ENCODE assay signal across 22 cellular contexts in the genomic region with DNA sequence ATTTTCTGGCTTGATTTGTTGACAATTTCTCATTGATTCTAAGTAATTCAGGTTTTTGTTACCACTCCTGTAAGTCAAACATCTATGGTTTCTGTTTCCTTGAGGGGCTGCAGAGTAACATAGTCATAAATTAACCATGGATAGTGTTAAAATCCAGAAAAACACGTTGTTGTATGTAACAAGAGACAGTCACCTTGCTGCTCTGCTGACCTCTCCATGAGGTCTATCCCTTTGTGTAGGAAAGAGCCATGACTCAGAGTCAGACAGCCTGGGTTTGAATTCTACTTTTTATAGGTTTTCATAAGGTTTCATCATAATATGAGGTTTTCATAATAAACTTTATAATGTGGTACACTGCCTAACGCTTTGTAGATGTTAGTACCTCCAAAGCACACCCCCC. TPM values are rescaled to one million over a fixed set of nuclear protein-coding genes. Genes with fewer than 3 reads are reported as not detected.
DNase-seq lines count a peak whose midpoint lies in the region; ATAC-seq and TF ChIP-seq lines count a peak whose summit lies in the region.
"Had no signal": no experiment of that assay in that cellular context is flagged by ENCODE, and none has a peak within 500 bp of the region (broad histone marks: within the 10 kb centered on the region; RNA-seq: fewer than 3 reads in every experiment).

No MANE protein-coding gene starts in this region.

- H3K4me1 Mint-ChIP-seq in chondrocyte (ENCODE audit: low read depth): peaks cover 65% of the 10 kb centered on the region
- H3K4me1 Mint-ChIP-seq in natural killer cell treated with Interleukin-12 subunit alpha and Interleukin-12 subunit beta and Interleukin-15 and Interleukin-18, amount 100 ng/mL, for 72 hours (ENCODE audit: low read depth in 2 of 2): peaks cover 10 to 16% of the 10 kb centered on the region in 2 donors

- DNase-seq in AG09309 (ENCODE audit: low read depth) (peak; percentile 56), HPDE6-E6E7 (ENCODE audit: extremely low spot score) (peak; percentile 21), chondrocyte (ENCODE audit: low spot score) (no peak), kidney glomerular epithelial cell (lab: John Stamatoyannopoulos, UW) (peak; percentile 35), Right ventricle myocardium superior (no peak), Kasumi-1 (lab: John Stamatoyannopoulos, UW) (no peak)
- no peak for DNase-seq in natural killer cell treated with Interleukin-12 subunit alpha and Interleukin-12 subunit beta and Interleukin-15 and Interleukin-18, amount 100 ng/mL, for 72 hours (ENCODE audit: low spot score)
- DNase-seq: activated CD4-positive, alpha-beta T cell treated with anti-CD3 and anti-CD28 coated beads, Interleukin-2, amount 50 U/mL, for 4 hours; amygdala; hypothalamus; MG63; natural killer cell; NCI-H2029 treated with DMSO at 0.1 percent for 48 hours; NCI-H526; OCI-M1; psoas muscle had no signal

- H3K4me3 Mint-ChIP-seq in chondrocyte (ENCODE audit: unreplicated experiment): no peak overlapping the region
- H3K4me3 Mint-ChIP-seq in natural killer cell treated with Interleukin-12 subunit alpha and Interleukin-12 subunit beta and Interleukin-15 and Interleukin-18, amount 100 ng/mL, for 72 hours: no peak overlapping the region
- H3K4me3 Mint-ChIP-seq: activated T-helper 1 cell treated with anti-CD3 and anti-CD28 coated beads, Interleukin-12 subunit alpha, Interleukin-12 subunit beta, Interleukin-2, Interleukin-4 antibody, amounts not matched to agents 30 ng/mL and 10 ng/mL and 1 ng/mL, durations not matched to agents 14 hours and 24 hours and 36 hours; natural killer cell had no signal

- H3K36me3 Mint-ChIP-seq in chondrocyte (ENCODE audit: low read depth): peaks cover 5% of the 10 kb centered on the region
- peaks cover 6% of the 10 kb centered on the region for H3K36me3 Mint-ChIP-seq in natural killer cell treated with Interleukin-12 subunit alpha and Interleukin-12 subunit beta and Interleukin-15 and Interleukin-18, amount 100 ng/mL, for 72 hours

- intact Hi-C loops in Right ventricle myocardium superior (cut with DNase I): no loop called here

- no peaks in the 10 kb centered on the region for H3K27me3 Mint-ChIP-seq in chondrocyte (ENCODE audit: low read depth)
- H3K27me3 Mint-ChIP-seq in natural killer cell treated with Interleukin-12 subunit alpha and Interleukin-12 subunit beta and Interleukin-15 and Interleukin-18, amount 100 ng/mL, for 72 hours: no peaks in the 10 kb centered on the region

- no peak overlapping the region for H3K4me3 ChIP-seq in AG09309 (ENCODE audit: control insufficient read depth, low read depth, low read length)
- H3K4me3 ChIP-seq: BLaER1, coronary artery, MG63, psoas muscle had no signal

- TF ChIP-seq CTCF in AG09309 (IDR thresholded peaks at IDR 0.05; ENCODE audit: control insufficient read depth, insufficient read depth, low read depth, low read length, missing control alignments) (no peak), chondrocyte (IDR thresholded peaks at IDR 0.05) (no peak)

- peak overlapping the region; percentile 87 for H3K27ac Mint-ChIP-seq in chondrocyte (ENCODE audit: unreplicated experiment)
- no peak overlapping the region for H3K27ac Mint-ChIP-seq in natural killer cell treated with Interleukin-12 subunit alpha and Interleukin-12 subunit beta and Interleukin-15 and Interleukin-18, amount 100 ng/mL, for 72 hours
- H3K27ac Mint-ChIP-seq: activated T-helper 1 cell treated with anti-CD3 and anti-CD28 coated beads, Interleukin-12 subunit alpha, Interleukin-12 subunit beta, Interleukin-2, Interleukin-4 antibody, amounts not matched to agents 30 ng/mL and 10 ng/mL and 1 ng/mL, durations not matched to agents 14 hours and 24 hours and 36 hours; natural killer cell had no signal

- H3K9me3 Mint-ChIP-seq in chondrocyte (ENCODE audit: low read depth): no peaks in the 10 kb centered on the region
- no peaks in the 10 kb centered on the region for H3K9me3 Mint-ChIP-seq in natural killer cell treated with Interleukin-12 subunit alpha and Interleukin-12 subunit beta and Interleukin-15 and Interleukin-18, amount 100 ng/mL, for 72 hours
- H3K9me3 Mint-ChIP-seq: activated T-helper 1 cell treated with anti-CD3 and anti-CD28 coated beads, Interleukin-12 subunit alpha, Interleukin-12 subunit beta, Interleukin-2, Interleukin-4 antibody, amounts not matched to agents 30 ng/mL and 10 ng/mL and 1 ng/mL, durations not matched to agents 14 hours and 24 hours and 36 hours; natural killer cell had no signal

- ATAC-seq in natural killer cell treated with Interleukin-12 subunit alpha and Interleukin-12 subunit beta and Interleukin-15 and Interleukin-18, amount 100 ng/mL, for 72 hours: no peak
- ATAC-seq in Right ventricle myocardium superior (ENCODE audit: poor library complexity) (no peak), HG02763 (IDR thresholded peaks at IDR 0.05; ENCODE audit: unreplicated experiment) (no peak)
- ATAC-seq: natural killer cell, psoas muscle had no signal

RNA-seq across cellular contexts. Expression of a gene that starts 27.6 kb away (rescaled TPM):
- total RNA-seq in chondrocyte (158 to 249 TPM (median 159 TPM) in 3 replicates), Right ventricle myocardium superior (38.6 TPM)
- total RNA-seq in natural killer cell treated with Interleukin-12 subunit alpha and Interleukin-12 subunit beta and Interleukin-15 and Interleukin-18, amount 100 ng/mL, for 72 hours: 10 to 100 TPM in 1 of 2 donors, 1 to 10 TPM in 1; 9.3 to 24.4 TPM

RNA-seq across cellular contexts. Expression of a gene that starts 48.2 kb away (rescaled TPM):
- total RNA-seq in chondrocyte (not detected in 3 replicates), Right ventricle myocardium superior (not detected)
- total RNA-seq in natural killer cell treated with Interleukin-12 subunit alpha and Interleukin-12 subunit beta and Interleukin-15 and Interleukin-18, amount 100 ng/mL, for 72 hours: not detected
- total RNA-seq: activated T-helper 1 cell treated with anti-CD3 and anti-CD28 coated beads, Interleukin-12 subunit alpha, Interleukin-12 subunit beta, Interleukin-2, Interleukin-4 antibody, amounts not matched to agents 30 ng/mL and 10 ng/mL and 1 ng/mL, durations not matched to agents 14 hours and 24 hours and 36 hours; epithelial cell of proximal tubule; psoas muscle; subcutaneous adipose tissue had no signal

Comparison
In these comparisons a context has a peak if more than half of its experiments do, and no peak if none do; other contexts are left out.
1. DNase-seq: peak in AG09309 (single experiment), HPDE6-E6E7 (single experiment) and kidney glomerular epithelial cell (single experiment); none in chondrocyte (single experiment), natural killer cell treated with Interleukin-12 subunit alpha and Interleukin-12 subunit beta and Interleukin-15 and Interleukin-18, amount 100 ng/mL, for 72 hours (single experiment), Right ventricle myocardium superior (single experiment) and Kasumi-1 (0 of 2).